Comparison of ENCODE assay signal across 23 cellular contexts in genomic region chr22:21687685-21688259, GRCh38. TPM values are rescaled to one million over a fixed set of nuclear protein-coding genes. Genes with fewer than 3 reads are reported as not detected.
"Had no signal": no experiment of that assay in that cellular context is flagged by ENCODE, and none has a peak within 500 bp of the region (broad histone marks: within the 10 kb centered on the region; RNA-seq: fewer than 3 reads in every experiment).

No MANE protein-coding gene starts in this region.

- H3K27me3 Mint-ChIP-seq: activated CD4-positive, alpha-beta T cell treated with anti-CD3 and anti-CD28 coated beads, Interleukin-2, amount 10 ng/mL, durations not matched to agents 7 days and 5 days; T-cell had no signal

- H3K9me3 Mint-ChIP-seq: activated CD4-positive, alpha-beta T cell treated with anti-CD3 and anti-CD28 coated beads, Interleukin-2, amount 10 ng/mL, durations not matched to agents 7 days and 5 days; activated naive CD4-positive, alpha-beta T cell treated with anti-CD3 and anti-CD28 coated beads, Interleukin-2, amount 50 U/mL, for 72 hours; activated T-helper 1 cell treated with anti-CD3 and anti-CD28 coated beads, Interleukin-12 subunit alpha, Interleukin-12 subunit beta, Interleukin-2, Interleukin-4 antibody, amounts not matched to agents 30 ng/mL and 10 ng/mL and 1 ng/mL, durations not matched to agents 14 hours and 24 hours and 36 hours; nephron progenitor cell; T-cell; T-helper 2 cell treated with Interferon-gamma antibody and Interleukin-4, amounts not matched to agents 5 μg/mL and 100 μg/mL, for 36 hours had no signal

- H3K4me3 ChIP-seq: adrenal gland, breast epithelium, coronary artery, left ventricle myocardium inferior, sigmoid colon had no signal

- H3K27me3 ChIP-seq: adrenal gland, breast epithelium, sigmoid colon had no signal

- H3K9me3 ChIP-seq: adrenal gland, breast epithelium, left ventricle myocardium inferior, sigmoid colon had no signal

- H3K4me1 ChIP-seq: adrenal gland, breast epithelium, left ventricle myocardium inferior, sigmoid colon had no signal

- H3K36me3 ChIP-seq: breast epithelium had no signal

- ATAC-seq: activated CD8-positive, alpha-beta T cell treated with anti-CD3 and anti-CD28 coated beads, Interleukin-2, amount 10 ng/mL, durations not matched to agents 7 days and 5 days; activated naive CD4-positive, alpha-beta T cell treated with anti-CD3 and anti-CD28 coated beads, Interleukin-2, amount 50 U/mL, for 72 hours; T-cell had no signal

- DNase-seq: activated CD4-positive, alpha-beta T cell treated with anti-CD3 and anti-CD28 coated beads, Interleukin-2, amount 10 ng/mL, durations not matched to agents 7 days and 5 days; activated CD4-positive, CD25-positive, alpha-beta regulatory T cell treated with anti-CD3 and anti-CD28 coated beads, Interleukin-2, amount 50 U/mL, for 72 hours; activated CD8-positive, alpha-beta T cell treated with anti-CD3 and anti-CD28 coated beads, Interleukin-2, amount 10 ng/mL, durations not matched to agents 7 days and 5 days; activated gamma-delta T cell; adrenal gland; foreskin fibroblast; kidney glomerular epithelial cell; left ventricle myocardium inferior; midbrain; nephron progenitor cell; nucleus accumbens; sigmoid colon; stimulated activated CD4-positive, alpha-beta T cell treated with anti-CD3 and anti-CD28 coated beads, Interleukin-2, amount 100 ng/mL, for 48 hours; stimulated activated CD8-positive, alpha-beta memory T cell treated with anti-CD3 and anti-CD28 coated beads, Interleukin-4, amount 100 ng/mL, for 48 hours; stimulated activated naive CD4-positive, alpha-beta T cell treated with Interleukin-2 at 50 U/mL for 16 hours; T-cell had no signal

- H3K27ac ChIP-seq: adrenal gland, breast epithelium, coronary artery, left ventricle myocardium inferior, sigmoid colon, VCaP had no signal

- H3K4me3 Mint-ChIP-seq: activated CD4-positive, alpha-beta T cell treated with anti-CD3 and anti-CD28 coated beads, Interleukin-2, amount 10 ng/mL, durations not matched to agents 7 days and 5 days; activated CD8-positive, alpha-beta T cell treated with anti-CD3 and anti-CD28 coated beads, Interleukin-2, amount 10 ng/mL, durations not matched to agents 7 days and 5 days; activated T-helper 1 cell treated with anti-CD3 and anti-CD28 coated beads, Interleukin-12 subunit alpha, Interleukin-12 subunit beta, Interleukin-2, Interleukin-4 antibody, amounts not matched to agents 30 ng/mL and 10 ng/mL and 1 ng/mL, durations not matched to agents 14 hours and 24 hours and 36 hours; nephron progenitor cell; T-cell; T-helper 2 cell treated with Interferon-gamma antibody and Interleukin-4, amounts not matched to agents 5 μg/mL and 100 μg/mL, for 36 hours had no signal

- H3K27ac Mint-ChIP-seq: activated CD4-positive, alpha-beta T cell treated with anti-CD3 and anti-CD28 coated beads, Interleukin-2, amount 10 ng/mL, durations not matched to agents 7 days and 5 days; activated CD8-positive, alpha-beta T cell treated with anti-CD3 and anti-CD28 coated beads, Interleukin-2, amount 10 ng/mL, durations not matched to agents 7 days and 5 days; activated T-helper 1 cell treated with anti-CD3 and anti-CD28 coated beads, Interleukin-12 subunit alpha, Interleukin-12 subunit beta, Interleukin-2, Interleukin-4 antibody, amounts not matched to agents 30 ng/mL and 10 ng/mL and 1 ng/mL, durations not matched to agents 14 hours and 24 hours and 36 hours; nephron progenitor cell; T-helper 2 cell treated with Interferon-gamma antibody and Interleukin-4, amounts not matched to agents 5 μg/mL and 100 μg/mL, for 36 hours had no signal

RNA-seq across cellular contexts. Expression of gene CCDC116, which starts 55.2 kb away (rescaled TPM):
- total RNA-seq: lung microvascular endothelial cell had no signal
